Comparison of ENCODE assay signal across 14 cellular contexts in the genomic region with DNA sequence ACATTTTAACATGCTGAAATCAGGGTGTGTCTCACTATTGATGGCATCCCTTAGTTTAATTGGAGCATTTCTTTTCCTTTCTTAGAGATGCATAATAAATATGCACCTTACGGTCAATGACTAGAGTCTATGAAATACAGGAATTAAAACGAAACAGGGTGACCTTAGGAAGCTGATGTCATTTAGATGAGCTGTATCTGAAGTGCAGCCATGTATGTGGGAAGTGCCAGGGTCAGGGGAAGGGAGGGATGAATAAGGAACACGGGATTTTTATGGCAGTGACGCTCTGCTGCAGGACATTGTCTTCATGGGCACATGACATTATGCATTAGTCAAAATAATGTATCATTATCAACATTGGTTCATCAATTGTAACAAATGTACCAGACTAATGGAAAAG.
DNase-seq lines count a peak whose midpoint lies in the region; ATAC-seq and TF ChIP-seq lines count a peak whose summit lies in the region.
"Had no signal": no experiment of that assay in that cellular context is flagged by ENCODE, and none has a peak within 500 bp of the region (broad histone marks: within the 10 kb centered on the region; RNA-seq: fewer than 3 reads in every experiment).

No MANE protein-coding gene starts in this region.

- no peak for TF ChIP-seq EP300 in stomach (IDR thresholded peaks at IDR 0.05)

- H3K4ac ChIP-seq in mesendoderm (ENCODE audit: low read depth, low read length) = no peak overlapping the region

- H2BK5ac ChIP-seq in mesendoderm (ENCODE audit: low read length) = no peak overlapping the region

- H3K4me1 ChIP-seq in mesendoderm (ENCODE audit: control insufficient read depth, low read depth, low read length) (no peaks in the 10 kb centered on the region), stomach (no peaks in the 10 kb centered on the region)

- no peak overlapping the region for H3K9ac ChIP-seq in mesendoderm (ENCODE audit: low read length)

- no peak for TF ChIP-seq POLR2A in stomach (IDR thresholded peaks at IDR 0.05)

- peaks cover 1% of the 10 kb centered on the region for H3K79me2 ChIP-seq in mesendoderm (ENCODE audit: control insufficient read depth, insufficient read depth, low read length)

- TF ChIP-seq CTCF in fibroblast of mammary gland (conservative IDR thresholded peaks at IDR 0.05; ENCODE audit: control insufficient read depth, insufficient read depth, low read depth, low read length) (no peak), stomach (IDR thresholded peaks at IDR 0.05) (no peak)

- H4K5ac ChIP-seq in mesendoderm (ENCODE audit: low read length) = no peak overlapping the region

- DNase-seq in dermis blood vessel endothelial cell (peak; percentile 30), fibroblast of mammary gland (ENCODE audit: low read depth) (peak; percentile 78), lung microvascular endothelial cell (ENCODE audit: low read depth in 2 of 2) (peak; percentile 24 to 55), mesendoderm (no peak), stomach (no peak)
- DNase-seq: BE2C; CD8-positive, alpha-beta T cell; COR-L47; DND-41; GDM1 had no signal

- H3K36me3 ChIP-seq in mesendoderm (ENCODE audit: control insufficient read depth, insufficient read depth, low read length) (no peaks in the 10 kb centered on the region), stomach (no peaks in the 10 kb centered on the region)
- H3K36me3 ChIP-seq: BE2C had no signal

- H3K23ac ChIP-seq in mesendoderm (ENCODE audit: low read length) = no peak overlapping the region

- no peak overlapping the region for H3K4me2 ChIP-seq in mesendoderm (ENCODE audit: low read length)
- H3K4me2 ChIP-seq: A549 had no signal

- H3K56ac ChIP-seq in mesendoderm (ENCODE audit: low read length) = no peak overlapping the region

- H3K4me3 ChIP-seq in fibroblast of mammary gland (ENCODE audit: control insufficient read depth, low read depth, low read length) (no peak overlapping the region), mesendoderm (ENCODE audit: low read length) (no peak overlapping the region), stomach (no peak overlapping the region)
- H3K4me3 ChIP-seq: A549 had no signal

- H3K27ac ChIP-seq in mesendoderm (ENCODE audit: low read depth, low read length) (no peak overlapping the region), stomach (no peak overlapping the region)
- H3K27ac ChIP-seq: A549, C4-2B had no signal

- H2BK15ac ChIP-seq in mesendoderm (replicated peaks; ENCODE audit: low read depth) = no peak overlapping the region

- no peak overlapping the region for H4K8ac ChIP-seq in mesendoderm (ENCODE audit: low read depth, low read length)

- no peak overlapping the region for H2AK5ac ChIP-seq in mesendoderm (ENCODE audit: low read length)

- intact Hi-C loops in stomach (cut with DNase I; ENCODE audit: low total_unique reads) = no loop called here

- H3K27me3 ChIP-seq in mesendoderm (ENCODE audit: insufficient read depth, low read length, poor library complexity) (no peaks in the 10 kb centered on the region), stomach (no peaks in the 10 kb centered on the region)
- H3K27me3 ChIP-seq: BE2C had no signal

- H3K18ac ChIP-seq in mesendoderm (ENCODE audit: low read length) = no peak overlapping the region

- no peaks in the 10 kb centered on the region for H3K9me3 ChIP-seq in stomach
- H3K9me3 ChIP-seq: A549, BE2C had no signal

- H3K79me1 ChIP-seq in mesendoderm (ENCODE audit: low read length) = peaks cover 18% of the 10 kb centered on the region

- H2BK120ac ChIP-seq in mesendoderm (ENCODE audit: low read depth, low read length) = no peak overlapping the region

- ATAC-seq in HG03432 (IDR thresholded peaks at IDR 0.05; ENCODE audit: unreplicated experiment) = no peak
- ATAC-seq: A549; CD8-positive, alpha-beta T cell; HCT116 had no signal

- WGBS in mesendoderm (ENCODE audit: extremely low coverage, insufficient coverage, low lambda C conversion rate) = no CpG with 5 or more reads among the region's 4 CpGs
- WGBS in stomach, 5 donors = 77 to 90% (median 86%) methylated on average over 4 of the region's 4 CpGs

Comparison
In these comparisons a context has a peak if more than half of its experiments do, and no peak if none do; other contexts are left out.
1. DNase-seq: peak in dermis blood vessel endothelial cell (single experiment), fibroblast of mammary gland (single experiment) and lung microvascular endothelial cell (2 of 2); none in mesendoderm (single experiment) and stomach (single experiment).